11 cellular contexts compared by ENCODE assay signal in the genomic region with DNA sequence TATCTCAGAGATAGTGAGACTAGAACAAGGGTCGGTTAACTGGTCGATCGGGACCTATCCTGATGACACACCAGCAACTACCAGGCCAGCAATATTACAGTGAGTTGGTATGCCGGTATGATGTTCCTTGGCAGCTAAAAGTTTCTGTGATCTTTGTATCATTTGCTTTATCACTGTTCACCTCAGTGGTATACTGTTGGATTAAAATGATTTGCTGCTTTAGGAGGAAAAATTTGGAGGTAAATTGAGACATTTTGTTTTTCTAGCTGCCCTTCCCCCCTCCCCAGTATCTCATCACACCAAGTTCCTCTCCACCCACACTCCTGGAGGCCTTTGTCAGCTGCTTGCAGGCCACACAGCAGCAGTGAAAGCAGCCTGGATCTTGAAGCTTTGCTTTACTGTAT. TPM values are rescaled to one million over a fixed set of nuclear protein-coding genes. Genes with fewer than 3 reads are reported as not detected.
DNase-seq lines count a peak whose midpoint lies in the region; ATAC-seq lines count a peak whose summit lies in the region.
"Had no signal": no experiment of that assay in that cellular context is flagged by ENCODE, and none has a peak within 500 bp of the region (broad histone marks: within the 10 kb centered on the region; RNA-seq: fewer than 3 reads in every experiment).

No MANE protein-coding gene starts in this region.

- peaks cover 0 to 14% of the 10 kb centered on the region in 2 donors for H3K36me3 Mint-ChIP-seq in activated T-cell treated with anti-CD3 and anti-CD28 coated beads, Interleukin-2, amount 50 U/mL, for 72 hours (ENCODE audit: insufficient read depth in 2 of 2)

- DNase-seq in astrocyte of the hippocampus (ENCODE audit: low read depth, low spot score) (peak; percentile 26), islet precursor cell (peak; percentile 73), NCI-H1417 (lab: John Stamatoyannopoulos, UW) (no peak), SHP77 (lab: John Stamatoyannopoulos, UW) (no peak)
- peak; percentile 14 for DNase-seq in stimulated activated CD8-positive, alpha-beta memory T cell treated with anti-CD3 and anti-CD28 coated beads, Interleukin-4, amount 100 ng/mL, for 48 hours
- DNase-seq in activated T-cell treated with anti-CD3 and anti-CD28 coated beads, Interleukin-2, amount 50 U/mL, for 72 hours = no peak
- no peak for DNase-seq in stimulated activated CD4-positive, alpha-beta T cell treated with anti-CD3 and anti-CD28 coated beads, Interleukin-2, amount 100 ng/mL, for 24 hours
- DNase-seq: DMS79 treated with DMSO at 0.1 percent for 48 hours, NCI-H2029 treated with DMSO at 0.1 percent for 48 hours had no signal

- no peaks in the 10 kb centered on the region for H3K4me1 ChIP-seq in HUES48 (ENCODE audit: control insufficient read depth, insufficient read depth, low read length)
- H3K4me1 ChIP-seq: breast epithelium had no signal

- H3K4me3 ChIP-seq in HUES48 (ENCODE audit: low read depth, low read length) = no peak overlapping the region
- H3K4me3 ChIP-seq: breast epithelium had no signal

- H3K9me3 ChIP-seq in HUES48 (ENCODE audit: control insufficient read depth, insufficient read depth, low read length) = no peaks in the 10 kb centered on the region
- H3K9me3 ChIP-seq: breast epithelium had no signal

- H3K27me3 Mint-ChIP-seq in activated T-cell treated with anti-CD3 and anti-CD28 coated beads, Interleukin-2, amount 50 U/mL, for 72 hours (ENCODE audit: low read depth) = no peaks in the 10 kb centered on the region

- peak overlapping the region; percentile 76 for H3K27ac ChIP-seq in HUES48 (ENCODE audit: low read depth, low read length)

- no peaks in the 10 kb centered on the region for H3K27me3 ChIP-seq in HUES48 (ENCODE audit: control insufficient read depth, insufficient read depth, low read length)
- H3K27me3 ChIP-seq: breast epithelium had no signal

- H3K36me3 ChIP-seq in HUES48 (ENCODE audit: control insufficient read depth, insufficient read depth, low read length) = peaks cover 58% of the 10 kb centered on the region
- H3K36me3 ChIP-seq: breast epithelium had no signal

- no peak for ATAC-seq in activated T-cell treated with anti-CD3 and anti-CD28 coated beads, Interleukin-2, amount 50 U/mL, for 72 hours (replicated peaks in 1 of 2)

- peaks cover 4% of the 10 kb centered on the region for H3K4me1 Mint-ChIP-seq in activated T-cell treated with anti-CD3 and anti-CD28 coated beads, Interleukin-2, amount 50 U/mL, for 72 hours (ENCODE audit: low read depth)

- no peak overlapping the region for H3K4me3 Mint-ChIP-seq in activated T-cell treated with anti-CD3 and anti-CD28 coated beads, Interleukin-2, amount 50 U/mL, for 72 hours

- no peak overlapping the region for H3K27ac Mint-ChIP-seq in activated T-cell treated with anti-CD3 and anti-CD28 coated beads, Interleukin-2, amount 50 U/mL, for 72 hours

- no peak overlapping the region for H3K9ac ChIP-seq in HUES48 (ENCODE audit: low read depth, low read length)

- no peaks in the 10 kb centered on the region for H3K9me3 Mint-ChIP-seq in activated T-cell treated with anti-CD3 and anti-CD28 coated beads, Interleukin-2, amount 50 U/mL, for 72 hours

RNA-seq across cellular contexts. Expression of a gene that starts 6.9 kb away (rescaled TPM):
- total RNA-seq in activated T-cell treated with anti-CD3 and anti-CD28 coated beads, Interleukin-2, amount 50 U/mL, for 72 hours = 10 to 100 TPM; 32.0 to 40.3 TPM

RNA-seq across cellular contexts. Expression of a gene that starts 27.5 kb away (rescaled TPM):
- 1 to 10 TPM; 7.2 to 8.9 TPM for total RNA-seq in activated T-cell treated with anti-CD3 and anti-CD28 coated beads, Interleukin-2, amount 50 U/mL, for 72 hours

RNA-seq across cellular contexts. Expression of a gene that starts 27.6 kb away (rescaled TPM):
- 10 to 100 TPM; 56.7 to 64.3 TPM for total RNA-seq in activated T-cell treated with anti-CD3 and anti-CD28 coated beads, Interleukin-2, amount 50 U/mL, for 72 hours

Comparison
In these comparisons a context has a peak if more than half of its experiments do, and no peak if none do; other contexts are left out.
1. DNase-seq: peak in astrocyte of the hippocampus (single experiment), islet precursor cell (single experiment) and stimulated activated CD8-positive, alpha-beta memory T cell treated with anti-CD3 and anti-CD28 coated beads, Interleukin-4, amount 100 ng/mL, for 48 hours (single experiment); none in activated T-cell treated with anti-CD3 and anti-CD28 coated beads, Interleukin-2, amount 50 U/mL, for 72 hours (0 of 2), NCI-H1417 (0 of 3), SHP77 (0 of 2) and stimulated activated CD4-positive, alpha-beta T cell treated with anti-CD3 and anti-CD28 coated beads, Interleukin-2, amount 100 ng/mL, for 24 hours (0 of 2).